16 cellular contexts compared by ENCODE assay signal in the genomic region with DNA sequence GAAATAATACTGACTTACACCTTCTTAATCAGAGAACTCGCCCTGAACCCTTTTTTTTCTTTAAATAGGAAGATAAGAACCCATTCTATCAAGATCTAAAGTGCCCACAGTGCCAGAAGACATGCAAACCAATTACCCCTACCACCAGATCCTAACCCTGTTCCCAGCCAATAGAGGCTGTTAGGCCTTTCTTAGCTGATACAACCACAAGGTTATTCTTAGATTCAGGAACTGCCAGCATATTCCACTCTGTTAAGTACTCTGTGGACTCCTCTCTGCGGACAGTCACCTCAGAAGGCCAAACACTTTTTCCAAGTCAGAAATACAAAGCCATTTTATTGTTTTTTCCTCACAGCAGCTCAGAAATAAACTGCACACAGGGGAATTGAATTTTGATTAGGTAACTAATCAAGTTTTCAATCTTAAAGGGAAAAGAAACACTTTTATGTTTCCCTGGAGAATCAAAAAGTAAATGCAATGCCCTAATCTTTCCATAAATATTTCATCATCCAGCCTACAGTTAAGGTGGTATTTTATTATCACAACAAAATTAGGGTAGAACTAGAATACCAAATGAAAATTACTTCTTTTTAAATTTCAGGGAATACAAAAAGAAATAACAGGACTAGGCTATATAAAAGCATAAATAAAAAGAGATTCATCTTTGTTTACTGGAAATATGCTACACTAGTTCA.
DNase-seq lines count a peak whose midpoint lies in the region; ATAC-seq, FAIRE-seq and TF ChIP-seq lines count a peak whose summit lies in the region.
"Had no signal": no experiment of that assay in that cellular context is flagged by ENCODE, and none has a peak within 500 bp of the region (broad histone marks: within the 10 kb centered on the region; RNA-seq: fewer than 3 reads in every experiment).

No MANE protein-coding gene starts in this region.

- TF ChIP-seq EP300 in HepG2 (IDR thresholded peaks at IDR 0.05; ENCODE audit: low read depth in 2 of 2, low read length in 2 of 2) (no peak), HepG2 (CRISPR knock-in tag; IDR thresholded peaks at IDR 0.05; ENCODE audit: borderline replicate concordance) (no peak)

- POLR2A ChIA-PET in HepG2 (lab: Yijun Ruan, JAX), result no interaction called here

- peaks cover 6% of the 10 kb centered on the region; the same call in 1 of the 3 replicates for H3K9me3 Mint-ChIP-seq in GM23338
- H3K9me3 Mint-ChIP-seq in endodermal cell, result peaks cover 9% of the 10 kb centered on the region
- H3K9me3 Mint-ChIP-seq in osteocyte (ENCODE audit: unreplicated experiment), result peaks cover 11% of the 10 kb centered on the region

- TF ChIP-seq POLR2A in GM18505 (IDR thresholded peaks at IDR 0.05; ENCODE audit: borderline replicate concordance, extremely low read depth, insufficient read depth, insufficient read length) (no peak), HepG2 (IDR thresholded peaks at IDR 0.05; ENCODE audit: insufficient read depth in 1 of 2, low read depth in 2 of 2, low read length in 2 of 2) (no peak)

- H3K36me3 ChIP-seq in GM23338 (ENCODE audit: insufficient read depth) (no peaks in the 10 kb centered on the region), endodermal cell (ENCODE audit: control insufficient read depth, insufficient read depth, low read length) (peaks cover 4% of the 10 kb centered on the region), HepG2 (replicated peaks in 1 of 2; ENCODE audit: control insufficient read depth in 1 of 2, insufficient read depth in 2 of 2, low read length in 2 of 2) (peaks cover 0 to 19% of the 10 kb centered on the region in 2 experiments; a peak in 2 of 5 replicates)
- H3K36me3 ChIP-seq: lower lobe of right lung, WERI-Rb-1 had no signal

- H3K27ac Mint-ChIP-seq in GM23338 (peak overlapping the region; percentile 85), endodermal cell (peak overlapping the region; percentile 29), osteocyte (ENCODE audit: unreplicated experiment) (peak overlapping the region; percentile 45)
- H3K27ac Mint-ChIP-seq: stimulated activated naive CD8-positive, alpha-beta T cell treated with anti-CD3 and anti-CD28 coated beads, Interleukin-15, Interleukin-2, amounts not matched to agents 100 ng/mL and 50 ng/mL, for 24 hours had no signal

- H3F3A ChIP-seq in GM23338 (replicated peaks; ENCODE audit: low read depth), result no peaks in the 10 kb centered on the region

- ATAC-seq in GM23338 (peak; percentile 52), GM18505 (IDR thresholded peaks at IDR 0.05; ENCODE audit: unreplicated experiment) (no peak), HepG2 (no peak)
- ATAC-seq: HCT116, lower lobe of right lung had no signal

- no peaks in the 10 kb centered on the region for H3K27me3 ChIP-seq in GM23338 (ENCODE audit: insufficient read depth)
- H3K27me3 ChIP-seq in endodermal cell (ENCODE audit: control insufficient read depth, insufficient read depth, low read length, poor library complexity, severe bottlenecking), result no peaks in the 10 kb centered on the region
- H3K27me3 ChIP-seq in HepG2 (ENCODE audit: control insufficient read depth in 1 of 2, insufficient read depth in 2 of 2, low read length in 2 of 2), result no peaks in the 10 kb centered on the region

- peaks cover 13% of the 10 kb centered on the region for H3K4me1 Mint-ChIP-seq in GM23338
- peaks cover 8% of the 10 kb centered on the region for H3K4me1 Mint-ChIP-seq in endodermal cell
- H3K4me1 Mint-ChIP-seq in osteocyte (ENCODE audit: unreplicated experiment), result peaks cover 3% of the 10 kb centered on the region

- H3K9me3 ChIP-seq in endodermal cell (ENCODE audit: control insufficient read depth, low read length) (peaks cover 10% of the 10 kb centered on the region), HepG2 (ENCODE audit: low read length) (no peaks in the 10 kb centered on the region)
- H3K9me3 ChIP-seq: lower lobe of right lung had no signal

- H3K27ac ChIP-seq in GM23338 (ENCODE audit: low read depth), result 0 out of 2 replicates have a peak overlapping the region, but pooled peaks have one; percentile 10
- H3K27ac ChIP-seq in endodermal cell (ENCODE audit: low read depth, low read length), result no peak overlapping the region
- no peak overlapping the region for H3K27ac ChIP-seq in HepG2 (ENCODE audit: extremely low read length, insufficient read depth, low read length)
- H3K27ac ChIP-seq: HL-60, lower lobe of right lung, WERI-Rb-1 had no signal

- in situ Hi-C loops in HepG2 (cut with HindIII; ENCODE audit: extremely low pct_ligation_motif_present, low pct_unique_long_range_greater_than_20kb), result no loop called here

- BruUV-seq in HepG2 (replicated peaks; lab: Mats Ljungman, UMichigan), result no TSS peak

- H3K36me3 Mint-ChIP-seq in GM23338 (ENCODE audit: low read depth), result peaks cover 20% of the 10 kb centered on the region
- peaks cover 29% of the 10 kb centered on the region for H3K36me3 Mint-ChIP-seq in endodermal cell (ENCODE audit: low read depth)
- H3K36me3 Mint-ChIP-seq in osteocyte (ENCODE audit: unreplicated experiment), result peaks cover 24% of the 10 kb centered on the region

- H3K4me3 Mint-ChIP-seq in GM23338, result peak overlapping the region; percentile 32; the same call in 2 of the 3 replicates
- no peak overlapping the region for H3K4me3 Mint-ChIP-seq in endodermal cell
- no peak overlapping the region for H3K4me3 Mint-ChIP-seq in osteocyte (ENCODE audit: unreplicated experiment)
- H3K4me3 Mint-ChIP-seq: stimulated activated naive CD8-positive, alpha-beta T cell treated with anti-CD3 and anti-CD28 coated beads, Interleukin-15, Interleukin-2, amounts not matched to agents 100 ng/mL and 50 ng/mL, for 24 hours had no signal

- DNase-seq in GM23338 (ENCODE audit: low spot score) (no peak), NOMO-1 treated with dmso at 0.1 percent for 144 hours (lab: John Stamatoyannopoulos, UW; ENCODE audit: unreplicated experiment) (peak; percentile 30), endodermal cell (no peak), osteocyte (ENCODE audit: extremely low spot score, unreplicated experiment) (no peak), NCI-H226 (no peak), middle frontal gyrus (ENCODE audit: extremely low spot score, low spot score) (no peak), HepG2 (ENCODE audit: low spot score) (no peak)
- DNase-seq: activated gamma-delta T cell, lower lobe of right lung, NCI-H187 treated with DMSO at 0.1 percent for 48 hours, SHP77 treated with DMSO at 0.1 percent for 48 hours, WERI-Rb-1 had no signal

- FAIRE-seq in HepG2 (lab: Jason Lieb, UNC), result no peak

- H3K79me2 ChIP-seq in GM23338 (replicated peaks; ENCODE audit: insufficient read depth) (no peaks in the 10 kb centered on the region; the same call in 1 of the 2 replicates), HepG2 (ENCODE audit: insufficient read depth, low read length) (no peaks in the 10 kb centered on the region)

- H2AFZ ChIP-seq in GM23338 (no peak overlapping the region), HepG2 (ENCODE audit: low read length) (no peak overlapping the region)

- H3K4me1 ChIP-seq in GM23338 (ENCODE audit: insufficient read depth) (peaks cover 13% of the 10 kb centered on the region), endodermal cell (ENCODE audit: control insufficient read depth, insufficient read depth, low read length) (no peaks in the 10 kb centered on the region), HepG2 (ENCODE audit: insufficient read depth, low read length) (no peaks in the 10 kb centered on the region)

- intact Hi-C loops in HepG2 (cut with micrococcal nuclease; ENCODE audit: unreplicated experiment), result no loop called here

- TF ChIP-seq CTCF in GM23338 (conservative IDR thresholded peaks at IDR 0.05; ENCODE audit: low read depth in 2 of 2), result no peak
- TF ChIP-seq CTCF in endodermal cell (conservative IDR thresholded peaks at IDR 0.05), result no peak
- TF ChIP-seq CTCF in osteocyte (IDR thresholded peaks at IDR 0.05), result no peak
- no peak for TF ChIP-seq CTCF in HepG2 (CRISPR knock-in tag; IDR thresholded peaks at IDR 0.05)

- H4K20me1 ChIP-seq in GM23338 (replicated peaks; ENCODE audit: insufficient read depth), result no peaks in the 10 kb centered on the region
- no peaks in the 10 kb centered on the region for H4K20me1 ChIP-seq in HepG2 (ENCODE audit: insufficient read depth, low read length)

- H3K27me3 Mint-ChIP-seq in GM23338 (ENCODE audit: insufficient read depth, low read depth, poor library complexity) (no peaks in the 10 kb centered on the region), endodermal cell (ENCODE audit: insufficient read depth) (no peaks in the 10 kb centered on the region), osteocyte (ENCODE audit: unreplicated experiment) (no peaks in the 10 kb centered on the region)
- H3K27me3 Mint-ChIP-seq: stimulated activated naive CD8-positive, alpha-beta T cell treated with anti-CD3 and anti-CD28 coated beads, Interleukin-15, Interleukin-2, amounts not matched to agents 100 ng/mL and 50 ng/mL, for 24 hours had no signal

- H3K4me2 ChIP-seq in GM23338 (peak overlapping the region; percentile 60), HepG2 (ENCODE audit: low read depth, low read length) (no peak overlapping the region)

- CTCF ChIA-PET in HepG2 (lab: Yijun Ruan, JAX; ENCODE audit: low intra/inter-chr PET ratio, low total read pairs), result no interaction called here

- no peaks in the 10 kb centered on the region for H3K9me2 ChIP-seq in GM23338 (ENCODE audit: insufficient read depth)

- TF ChIP-seq RAD21 in HepG2 (CRISPR knock-in tag; IDR thresholded peaks at IDR 0.05), result no peak

- WGBS in endodermal cell (ENCODE audit: insufficient coverage in 1 of 2, insufficient read length in 1 of 2), 2 experiments, result 67 to 78% methylated on average over 1 to 2 of the region's 2 CpGs
- 92% methylated on average over 2 of the region's 2 CpGs for WGBS in HepG2 (ENCODE audit: low lambda C conversion rate)

- H3K4me3 ChIP-seq in GM23338, result peak overlapping the region; percentile 6; the same call in 1 of the 2 replicates
- no peak overlapping the region for H3K4me3 ChIP-seq in endodermal cell (ENCODE audit: low read length)
- H3K4me3 ChIP-seq in HepG2 (replicated peaks in 1 of 3; ENCODE audit: insufficient read depth in 1 of 3, low read depth in 2 of 3, low read length in 3 of 3), result no peak overlapping the region
- H3K4me3 ChIP-seq: lower lobe of right lung had no signal

- H3K9ac ChIP-seq in endodermal cell (ENCODE audit: extremely low read depth, low read length, poor library complexity, severe bottlenecking) (no peak overlapping the region), HepG2 (ENCODE audit: insufficient read depth, low read depth, low read length) (no peak overlapping the region)

TF ChIP-seq in HepG2, 621 proteins besides CTCF, POLR2A, EP300 and RAD21 (continues in another document):
- TF ChIP-seq ZBTB37 (CRISPR knock-in tag; IDR thresholded peaks at IDR 0.05) (no peak), ZNF225 (CRISPR knock-in tag; IDR thresholded peaks at IDR 0.05) (no peak)

Comparison
In these comparisons a context has a peak if more than half of its experiments do, and no peak if none do; other contexts are left out.
1. H3K27ac Mint-ChIP-seq: peak in every context shown above with its lines; median percentile 85 in GM23338; 45 in osteocyte; 29 in endodermal cell.